ENCODE assay signal across 20 cellular contexts in genomic region chr5:66452109-66452508, GRCh38.
DNase-seq lines count a peak whose midpoint lies in the region; ATAC-seq and TF ChIP-seq lines count a peak whose summit lies in the region.
"Had no signal": no experiment of that assay in that cellular context is flagged by ENCODE, and none has a peak within 500 bp of the region (broad histone marks: within the 10 kb centered on the region; RNA-seq: fewer than 3 reads in every experiment).

No MANE protein-coding gene starts in this region.

- H4K12ac ChIP-seq in trophoblast cell (ENCODE audit: low read depth, low read length), result no peak overlapping the region

- H2AFZ ChIP-seq in trophoblast cell (ENCODE audit: insufficient read depth, low read length, poor library complexity), result no peak overlapping the region
- H2AFZ ChIP-seq: GM23248 had no signal

- DNase-seq in medulla oblongata (ENCODE audit: extremely low spot score), result peak; percentile 21
- no peak for DNase-seq in trophoblast cell
- DNase-seq in DMS153 (lab: John Stamatoyannopoulos, UW), result no peak
- no peak for DNase-seq in CD4-positive, alpha-beta T cell
- no peak for DNase-seq in psoas muscle
- DNase-seq: 8988T; ACHN; C1 segment of cervical spinal cord; Caco-2; CD8-positive, alpha-beta T cell; DMS79; EL; GDM1; GM23248; H9 had no signal

- no peak overlapping the region for H3K27ac Mint-ChIP-seq in CD4-positive, alpha-beta T cell
- H3K27ac Mint-ChIP-seq: CD8-positive, alpha-beta T cell had no signal

- H3K9me3 ChIP-seq in HUES48 (ENCODE audit: control insufficient read depth, insufficient read depth, low read length), result peaks cover 27% of the 10 kb centered on the region
- H3K9me3 ChIP-seq in trophoblast cell (ENCODE audit: insufficient read depth, low read depth, low read length), result peaks cover 11% of the 10 kb centered on the region
- no peaks in the 10 kb centered on the region for H3K9me3 ChIP-seq in CD4-positive, alpha-beta T cell (ENCODE audit: control insufficient read depth, low read length)
- no peaks in the 10 kb centered on the region for H3K9me3 ChIP-seq in psoas muscle
- H3K9me3 ChIP-seq: A549, Caco-2 had no signal

- no CpG with 5 or more reads among the region's 1 CpG for WGBS in trophoblast cell (ENCODE audit: extremely low coverage, insufficient coverage, insufficient read length)
- WGBS in psoas muscle, 3 donors, result 24 to 46% (median 39%) methylated on average over 1 of the region's 1 CpG

- H3K4me3 ChIP-seq in HUES48 (ENCODE audit: low read depth, low read length) (no peak overlapping the region), trophoblast cell (ENCODE audit: low read depth, low read length) (no peak overlapping the region), psoas muscle (no peak overlapping the region)
- H3K4me3 ChIP-seq: A549, GM12878, GM23248 had no signal

- no peaks in the 10 kb centered on the region for H3K79me2 ChIP-seq in trophoblast cell (ENCODE audit: control insufficient read depth, insufficient read depth, low read length, poor library complexity)

- H3K4me2 ChIP-seq in trophoblast cell (ENCODE audit: low read length), result no peak overlapping the region
- H3K4me2 ChIP-seq: A549 had no signal

- H2BK120ac ChIP-seq in trophoblast cell (ENCODE audit: insufficient read depth, low read length, poor library complexity), result no peak overlapping the region

- no peak overlapping the region for H3K9ac ChIP-seq in HUES48 (ENCODE audit: low read depth, low read length)
- peak overlapping the region; percentile 27 for H3K9ac ChIP-seq in trophoblast cell (ENCODE audit: low read length)
- H3K9ac ChIP-seq: GM23248 had no signal

- no peak for TF ChIP-seq CTCF in CD4-positive, alpha-beta T cell (IDR thresholded peaks at IDR 0.05)
- no peak for TF ChIP-seq CTCF in psoas muscle (IDR thresholded peaks at IDR 0.05)

- H3K4ac ChIP-seq in trophoblast cell (ENCODE audit: low read depth, low read length), result no peak overlapping the region

- no peak for ATAC-seq in HG03439 (IDR thresholded peaks at IDR 0.05; ENCODE audit: unreplicated experiment)
- no peak for ATAC-seq in CD4-positive, alpha-beta T cell (ENCODE audit: poor library complexity)
- no peak for ATAC-seq in psoas muscle
- ATAC-seq: A549; CD8-positive, alpha-beta T cell; GM12878; HCT116 had no signal

- intact Hi-C loops in CD4-positive, alpha-beta T cell (cut with DNase I, micrococcal nuclease), result no loop called here
- intact Hi-C loops in psoas muscle (cut with DNase I), result no loop called here

- H3K23ac ChIP-seq in trophoblast cell (ENCODE audit: low read length), result no peak overlapping the region

- H2BK12ac ChIP-seq in trophoblast cell (ENCODE audit: low read length), result no peak overlapping the region

- no peak overlapping the region for H2BK5ac ChIP-seq in trophoblast cell (ENCODE audit: low read depth, low read length, poor library complexity)

- no peak overlapping the region for H2AK5ac ChIP-seq in trophoblast cell (ENCODE audit: low read length)

- POLR2A ChIA-PET in CD4-positive, alpha-beta T cell (lab: Charles Lee), result no interaction called here

- CTCF ChIA-PET in CD4-positive, alpha-beta T cell (lab: Charles Lee), result no interaction called here

- peaks cover 8% of the 10 kb centered on the region for H3K9me3 Mint-ChIP-seq in CD4-positive, alpha-beta T cell

- no peak overlapping the region for H3K14ac ChIP-seq in trophoblast cell (ENCODE audit: low read length)

- H4K8ac ChIP-seq in trophoblast cell (ENCODE audit: low read depth, low read length), result no peak overlapping the region

- no peaks in the 10 kb centered on the region for H3K4me1 ChIP-seq in HUES48 (ENCODE audit: control insufficient read depth, insufficient read depth, low read length)
- no peaks in the 10 kb centered on the region for H3K4me1 ChIP-seq in trophoblast cell (ENCODE audit: control insufficient read depth in 1 of 2, insufficient read depth in 2 of 2, low read length in 2 of 2)
- no peaks in the 10 kb centered on the region for H3K4me1 ChIP-seq in psoas muscle
- H3K4me1 ChIP-seq: A549, Caco-2 had no signal

- H3K36me3 ChIP-seq in HUES48 (ENCODE audit: control insufficient read depth, insufficient read depth, low read length), result no peaks in the 10 kb centered on the region
- peaks cover 0 to 3% of the 10 kb centered on the region in 2 experiments for H3K36me3 ChIP-seq in trophoblast cell (ENCODE audit: control insufficient read depth in 1 of 2, insufficient read depth in 2 of 2, low read length in 2 of 2)
- no peaks in the 10 kb centered on the region for H3K36me3 ChIP-seq in psoas muscle (ENCODE audit: insufficient read depth in 1 of 2, low read depth in 1 of 2)

- no peaks in the 10 kb centered on the region for H3K4me1 Mint-ChIP-seq in CD4-positive, alpha-beta T cell (ENCODE audit: low read depth)

- peak overlapping the region; percentile 62 for H3K27ac ChIP-seq in HUES48 (ENCODE audit: low read depth, low read length)
- no peak overlapping the region for H3K27ac ChIP-seq in trophoblast cell (ENCODE audit: low read depth, low read length)
- no peak overlapping the region for H3K27ac ChIP-seq in CD4-positive, alpha-beta T cell (ENCODE audit: low read depth, low read length)
- no peak overlapping the region for H3K27ac ChIP-seq in psoas muscle
- H3K27ac ChIP-seq: A549, GM23248 had no signal

- H3K18ac ChIP-seq in trophoblast cell (ENCODE audit: low read length), result no peak overlapping the region

- no peaks in the 10 kb centered on the region for H3K27me3 ChIP-seq in HUES48 (ENCODE audit: control insufficient read depth, insufficient read depth, low read length)
- no peaks in the 10 kb centered on the region for H3K27me3 ChIP-seq in trophoblast cell (ENCODE audit: insufficient read depth, low read length)
- no peaks in the 10 kb centered on the region for H3K27me3 ChIP-seq in CD4-positive, alpha-beta T cell (ENCODE audit: control insufficient read depth, insufficient read depth, low read length)
- peaks cover 0 to 1% (median 0%) of the 10 kb centered on the region in 3 donors for H3K27me3 ChIP-seq in psoas muscle (ENCODE audit: insufficient read depth in 3 of 3, low read length in 2 of 3)

- H3K4me3 Mint-ChIP-seq in CD4-positive, alpha-beta T cell, result no peak overlapping the region
- H3K4me3 Mint-ChIP-seq: CD8-positive, alpha-beta T cell; H9 had no signal

- H3K36me3 Mint-ChIP-seq in CD4-positive, alpha-beta T cell (ENCODE audit: low read depth), result no peaks in the 10 kb centered on the region
- H3K36me3 Mint-ChIP-seq: CD8-positive, alpha-beta T cell had no signal

- H3K27me3 Mint-ChIP-seq in CD4-positive, alpha-beta T cell, result no peaks in the 10 kb centered on the region

- H4K91ac ChIP-seq in trophoblast cell (ENCODE audit: low read depth, low read length), result no peak overlapping the region

- H3K79me1 ChIP-seq in trophoblast cell (ENCODE audit: low read length), result no peaks in the 10 kb centered on the region
